Comparison of ENCODE assay signal across 15 cellular contexts in genomic region chr6:142631517-142632385, GRCh38.
DNase-seq lines count a peak whose midpoint lies in the region; ATAC-seq and TF ChIP-seq lines count a peak whose summit lies in the region.
"Had no signal": no experiment of that assay in that cellular context is flagged by ENCODE, and none has a peak within 500 bp of the region (broad histone marks: within the 10 kb centered on the region; RNA-seq: fewer than 3 reads in every experiment).

No MANE protein-coding gene starts in this region.

- H3K27ac Mint-ChIP-seq in stimulated activated effector memory CD8-positive, alpha-beta T cell treated with anti-CD3 and anti-CD28 coated beads, Interleukin-12 subunit alpha, Interleukin-12 subunit beta, amount 100 ng/mL, for 72 hours, result no peak overlapping the region
- H3K27ac Mint-ChIP-seq: IgD-negative memory B cell had no signal

- TF ChIP-seq CTCF in breast epithelium (IDR thresholded peaks at IDR 0.05), result no peak

- H3K4me1 Mint-ChIP-seq in stimulated activated effector memory CD8-positive, alpha-beta T cell treated with anti-CD3 and anti-CD28 coated beads, Interleukin-12 subunit alpha, Interleukin-12 subunit beta, amount 100 ng/mL, for 72 hours, result peaks cover 6% of the 10 kb centered on the region

- in situ Hi-C loops in T47D (cut with HindIII; ENCODE audit: low pct_unique_long_range_greater_than_20kb, low sequenced_read_pairs), result no loop called here

- intact Hi-C loops in breast epithelium (cut with DNase I; ENCODE audit: low total_unique reads), result no loop called here

- H3K4me3 ChIP-seq in breast epithelium (no peak overlapping the region), adipocyte (ENCODE audit: low read length) (no peak overlapping the region)
- H3K4me3 ChIP-seq: SK-N-MC had no signal

- no peak overlapping the region for H3K4me3 Mint-ChIP-seq in stimulated activated effector memory CD8-positive, alpha-beta T cell treated with anti-CD3 and anti-CD28 coated beads, Interleukin-12 subunit alpha, Interleukin-12 subunit beta, amount 100 ng/mL, for 72 hours
- H3K4me3 Mint-ChIP-seq: IgD-negative memory B cell had no signal

- DNase-seq in T47D (ENCODE audit: low read depth in 1 of 2, low spot score in 1 of 2) (peak; percentile 2 to 57), breast epithelium (ENCODE audit: low spot score in 2 of 2) (no peak), M059J (ENCODE audit: low read depth) (peak; percentile 87), adipocyte (ENCODE audit: low read depth) (peak; percentile 54), GM03348 (ENCODE audit: low spot score) (no peak)
- no peak for DNase-seq in stimulated activated effector memory CD8-positive, alpha-beta T cell treated with anti-CD3 and anti-CD28 coated beads, Interleukin-12 subunit alpha, Interleukin-12 subunit beta, amount 100 ng/mL, for 72 hours (ENCODE audit: low spot score in 2 of 2)
- DNase-seq in stimulated activated CD4-positive, alpha-beta T cell treated with anti-CD3 and anti-CD28 coated beads, Interleukin-15, amount 100 ng/mL, for 24 hours, result no peak
- DNase-seq: C1 segment of cervical spinal cord, DMS 273 treated with DMSO at 0.1 percent for 48 hours, Kasumi-1, NCI-H2081, NCI-H524 had no signal

- H3K9ac ChIP-seq in adipocyte (ENCODE audit: low read length), result no peak overlapping the region

- ATAC-seq in stimulated activated effector memory CD8-positive, alpha-beta T cell treated with anti-CD3 and anti-CD28 coated beads, Interleukin-12 subunit alpha, Interleukin-12 subunit beta, amount 100 ng/mL, for 72 hours, result peak; percentile 36
- ATAC-seq in HG02938 (IDR thresholded peaks at IDR 0.05; ENCODE audit: unreplicated experiment), result no peak

- TF ChIP-seq POLR2A in breast epithelium (IDR thresholded peaks at IDR 0.05), result no peak

- H3K36me3 Mint-ChIP-seq in stimulated activated effector memory CD8-positive, alpha-beta T cell treated with anti-CD3 and anti-CD28 coated beads, Interleukin-12 subunit alpha, Interleukin-12 subunit beta, amount 100 ng/mL, for 72 hours, result no peaks in the 10 kb centered on the region
- H3K36me3 Mint-ChIP-seq: IgD-negative memory B cell had no signal

- H3K4me1 ChIP-seq in breast epithelium, result no peaks in the 10 kb centered on the region
- no peaks in the 10 kb centered on the region for H3K4me1 ChIP-seq in adipocyte (ENCODE audit: control insufficient read depth, insufficient read depth, low read length)

- H3K36me3 ChIP-seq in breast epithelium (no peaks in the 10 kb centered on the region), adipocyte (ENCODE audit: control insufficient read depth, insufficient read depth, low read length, severe bottlenecking) (no peaks in the 10 kb centered on the region)

- H3K27me3 ChIP-seq in breast epithelium (no peaks in the 10 kb centered on the region), adipocyte (replicated peaks; ENCODE audit: control insufficient read depth, insufficient read depth, low read length) (no peaks in the 10 kb centered on the region)

- H3K9me3 ChIP-seq in breast epithelium, result no peaks in the 10 kb centered on the region
- H3K9me3 ChIP-seq in adipocyte (ENCODE audit: control insufficient read depth, low read length), result no peaks in the 10 kb centered on the region

- H3K27ac ChIP-seq in breast epithelium, result no peak overlapping the region
- H3K27ac ChIP-seq: SK-N-MC had no signal

- H3K9me3 Mint-ChIP-seq in stimulated activated effector memory CD8-positive, alpha-beta T cell treated with anti-CD3 and anti-CD28 coated beads, Interleukin-12 subunit alpha, Interleukin-12 subunit beta, amount 100 ng/mL, for 72 hours, result no peaks in the 10 kb centered on the region
- H3K9me3 Mint-ChIP-seq: IgD-negative memory B cell had no signal

Comparison
In these comparisons a context has a peak if more than half of its experiments do, and no peak if none do; other contexts are left out.
1. DNase-seq: peak in T47D (2 of 2), M059J (single experiment) and adipocyte (single experiment); none in breast epithelium (0 of 2), stimulated activated effector memory CD8-positive, alpha-beta T cell treated with anti-CD3 and anti-CD28 coated beads, Interleukin-12 subunit alpha, Interleukin-12 subunit beta, amount 100 ng/mL, for 72 hours (0 of 2), stimulated activated CD4-positive, alpha-beta T cell treated with anti-CD3 and anti-CD28 coated beads, Interleukin-15, amount 100 ng/mL, for 24 hours (single experiment) and GM03348 (single experiment).